In genomic region chr3:135849827-135850226, GRCh38 we compare ENCODE assay signal across 28 cellular contexts.
"Had no signal": no experiment of that assay in that cellular context is flagged by ENCODE, and none has a peak within 500 bp of the region (broad histone marks: within the 10 kb centered on the region; RNA-seq: fewer than 3 reads in every experiment).

No MANE protein-coding gene starts in this region.

- H3K27me3 ChIP-seq: colonic mucosa, dorsolateral prefrontal cortex, gastrocnemius medialis had no signal

- H3K4me1 ChIP-seq: colonic mucosa, esophagus muscularis mucosa, esophagus squamous epithelium, foreskin keratinocyte, gastrocnemius medialis, gastroesophageal sphincter, heart left ventricle, heart right ventricle had no signal

- H3K9me3 ChIP-seq: colonic mucosa, esophagus muscularis mucosa, esophagus squamous epithelium, gastrocnemius medialis, gastroesophageal sphincter had no signal

- DNase-seq: colonic mucosa; cortex of kidney; dermis blood vessel endothelial cell; dorsolateral prefrontal cortex; effector CD4-positive, alpha-beta T cell; effector CD8-positive, alpha-beta T cell; effector memory CD4-positive, alpha-beta T cell; effector memory CD8-positive, alpha-beta T cell; endodermal cell; erythroblast; esophagus squamous epithelium; foreskin fibroblast; foreskin keratinocyte; foreskin melanocyte; gastrocnemius medialis; glutamatergic neuron; head of caudate nucleus; heart left ventricle; heart right ventricle had no signal

- H3K36me3 ChIP-seq: colonic mucosa, esophagus muscularis mucosa, esophagus squamous epithelium, gastrocnemius medialis, gastroesophageal sphincter, heart left ventricle, heart right ventricle had no signal

- H3K4me3 ChIP-seq: colonic mucosa, coronary artery, dorsolateral prefrontal cortex, esophagus muscularis mucosa, esophagus squamous epithelium, gastrocnemius medialis, gastroesophageal sphincter, heart left ventricle, heart right ventricle had no signal

- ATAC-seq: effector memory CD8-positive, alpha-beta T cell; esophagus mucosa; foreskin keratinocyte; gastrocnemius medialis; gastroesophageal sphincter; heart left ventricle; heart right ventricle had no signal

- H3K27ac ChIP-seq: colonic mucosa, coronary artery, dorsolateral prefrontal cortex, epithelial cell of prostate, esophagus muscularis mucosa, esophagus squamous epithelium, foreskin keratinocyte, gastrocnemius medialis, gastroesophageal sphincter, heart left ventricle, heart right ventricle had no signal

- FAIRE-seq: colon, endometrium, endothelial cell of umbilical vein, frontal cortex had no signal
